Comparison of ENCODE assay signal across 10 cellular contexts in genomic region chr11:1557904-1558831, GRCh38. TPM values are rescaled to one million over a fixed set of nuclear protein-coding genes. Genes with fewer than 3 reads are reported as not detected.
DNase-seq lines count a peak whose midpoint lies in the region; ATAC-seq and TF ChIP-seq lines count a peak whose summit lies in the region.
"Had no signal": no experiment of that assay in that cellular context is flagged by ENCODE, and none has a peak within 500 bp of the region (broad histone marks: within the 10 kb centered on the region; RNA-seq: fewer than 3 reads in every experiment).

No MANE protein-coding gene starts in this region.

- no peaks in the 10 kb centered on the region for H3K9me3 ChIP-seq in ascending aorta

- peak overlapping the region; percentile 32 to 47 for H3K4me3 ChIP-seq in ascending aorta

- ATAC-seq in left cardiac atrium (peak; percentile 52 to 61), sciatic nerve (peak; percentile 52)
- no peak for ATAC-seq in stimulated activated naive CD8-positive, alpha-beta T cell treated with anti-CD3 and anti-CD28 coated beads, Interleukin-15, amount 100 ng/mL, for 72 hours

- no peaks in the 10 kb centered on the region for H3K4me1 Mint-ChIP-seq in stimulated activated naive CD8-positive, alpha-beta T cell treated with anti-CD3 and anti-CD28 coated beads, Interleukin-15, amount 100 ng/mL, for 72 hours

- H3K4me1 ChIP-seq in ascending aorta = peaks cover 20 to 42% of the 10 kb centered on the region in 2 donors

- H3K9me3 Mint-ChIP-seq in stimulated activated naive CD8-positive, alpha-beta T cell treated with anti-CD3 and anti-CD28 coated beads, Interleukin-15, amount 100 ng/mL, for 72 hours = no peaks in the 10 kb centered on the region
- H3K9me3 Mint-ChIP-seq: T-helper 1 cell treated with Interleukin-12 subunit alpha and Interleukin-12 subunit beta and Interleukin-4 antibody, amounts not matched to agents 30 μg/mL and 1 μg/mL, for 36 hours had no signal

- no peak for TF ChIP-seq CTCF in ascending aorta (IDR thresholded peaks at IDR 0.05)

- DNase-seq in GM03348 (ENCODE audit: low spot score) (peak; percentile 91), ascending aorta (ENCODE audit: low spot score in 2 of 2) (peak; percentile 43 to 91), left cardiac atrium (peak; percentile 64), sciatic nerve (ENCODE audit: low spot score) (peak; percentile 84), NCI-H1417 treated with DMSO at 0.1 percent for 48 hours (lab: John Stamatoyannopoulos, UW) (no peak), T-helper 9 cell (no peak)
- DNase-seq in stimulated activated CD4-positive, alpha-beta T cell treated with anti-CD3 and anti-CD28 coated beads, Interleukin-2, amount 100 ng/mL, for 48 hours = no peak
- no peak for DNase-seq in stimulated activated naive CD8-positive, alpha-beta T cell treated with anti-CD3 and anti-CD28 coated beads, Interleukin-15, amount 100 ng/mL, for 72 hours

- no peak overlapping the region for H3K4me3 Mint-ChIP-seq in stimulated activated naive CD8-positive, alpha-beta T cell treated with anti-CD3 and anti-CD28 coated beads, Interleukin-15, amount 100 ng/mL, for 72 hours
- H3K4me3 Mint-ChIP-seq: T-helper 1 cell treated with Interleukin-12 subunit alpha and Interleukin-12 subunit beta and Interleukin-4 antibody, amounts not matched to agents 30 μg/mL and 1 μg/mL, for 36 hours had no signal

- no peaks in the 10 kb centered on the region for H3K27me3 ChIP-seq in ascending aorta

- H3K27ac Mint-ChIP-seq in stimulated activated naive CD8-positive, alpha-beta T cell treated with anti-CD3 and anti-CD28 coated beads, Interleukin-15, amount 100 ng/mL, for 72 hours = no peak overlapping the region
- H3K27ac Mint-ChIP-seq: T-helper 1 cell treated with Interleukin-12 subunit alpha and Interleukin-12 subunit beta and Interleukin-4 antibody, amounts not matched to agents 30 μg/mL and 1 μg/mL, for 36 hours had no signal

- H3K36me3 ChIP-seq in ascending aorta = peaks cover 30 to 36% of the 10 kb centered on the region in 2 donors

- intact Hi-C loops in ascending aorta (cut with DNase I) = loop anchor here (1.0 to 10.0 kb wide), 2 partner anchors 10 to 713 kb away; partner anchors contain the start of genes POLR2L and TSPAN4
- intact Hi-C loops in left cardiac atrium (cut with DNase I) = no loop called here
- intact Hi-C loops in sciatic nerve (cut with DNase I) = no loop called here

- H3K27ac ChIP-seq in ascending aorta = peak overlapping the region; percentile 93 to 98

- H3K27me3 Mint-ChIP-seq in stimulated activated naive CD8-positive, alpha-beta T cell treated with anti-CD3 and anti-CD28 coated beads, Interleukin-15, amount 100 ng/mL, for 72 hours = peaks cover 12% of the 10 kb centered on the region

RNA-seq across cellular contexts. Expression of gene DUSP8, which starts 13.9 kb away (rescaled TPM):
- total RNA-seq in ascending aorta (27.0 TPM), left cardiac atrium (10 to 100 TPM in 1 of 2 donors, 1 to 10 TPM in 1; 9.0 to 21.7 TPM), sciatic nerve (8.9 TPM)

RNA-seq across cellular contexts. Expression of gene KRTAP5-1, which starts 26.9 kb away (rescaled TPM):
- total RNA-seq in ascending aorta (not detected), left cardiac atrium (not detected), sciatic nerve (not detected)
- total RNA-seq: glomerular endothelial cell had no signal

RNA-seq across cellular contexts. Expression of gene KRTAP5-2, which starts 39.9 kb away (rescaled TPM):
- total RNA-seq in ascending aorta (not detected), left cardiac atrium (not detected), sciatic nerve (not detected)
- total RNA-seq: glomerular endothelial cell had no signal

RNA-seq across cellular contexts. Expression of gene KRTAP5-3, which starts 50.1 kb away (rescaled TPM):
- not detected for total RNA-seq in ascending aorta
- not detected for total RNA-seq in left cardiac atrium
- not detected for total RNA-seq in sciatic nerve
- total RNA-seq: glomerular endothelial cell had no signal

Comparison
In these comparisons a context has a peak if more than half of its experiments do, and no peak if none do; other contexts are left out.
1. DNase-seq: peak in GM03348 (single experiment), ascending aorta (2 of 2), left cardiac atrium (single experiment) and sciatic nerve (single experiment); none in NCI-H1417 treated with DMSO at 0.1 percent for 48 hours (single experiment), stimulated activated CD4-positive, alpha-beta T cell treated with anti-CD3 and anti-CD28 coated beads, Interleukin-2, amount 100 ng/mL, for 48 hours (0 of 2), stimulated activated naive CD8-positive, alpha-beta T cell treated with anti-CD3 and anti-CD28 coated beads, Interleukin-15, amount 100 ng/mL, for 72 hours (0 of 2) and T-helper 9 cell (single experiment).